ENCODE assay signal across 20 cellular contexts in the genomic region with DNA sequence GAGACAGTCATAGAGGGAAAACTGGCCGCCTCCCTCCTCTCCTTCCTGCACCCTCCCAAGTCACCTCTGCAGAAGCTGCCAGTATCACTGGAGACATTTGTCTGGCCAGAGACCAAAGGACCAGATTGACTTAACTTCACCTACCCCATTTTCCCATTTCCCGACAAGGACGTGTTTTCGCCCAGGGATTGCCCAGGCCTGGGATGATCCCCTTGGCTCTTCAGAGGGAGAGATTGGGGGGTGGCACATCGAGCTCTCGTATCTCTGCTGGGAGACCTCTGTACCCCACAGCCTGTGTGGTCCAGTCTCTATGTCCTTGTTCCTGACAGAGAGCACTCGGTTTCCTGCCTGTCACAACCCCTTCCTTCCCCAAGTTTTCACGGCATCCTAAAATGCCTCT. TPM values are rescaled to one million over a fixed set of nuclear protein-coding genes. Genes with fewer than 3 reads are reported as not detected.
"Had no signal": no experiment of that assay in that cellular context is flagged by ENCODE, and none has a peak within 500 bp of the region (broad histone marks: within the 10 kb centered on the region; RNA-seq: fewer than 3 reads in every experiment).

No MANE protein-coding gene starts in this region.

- H3K27ac ChIP-seq: body of pancreas, colonic mucosa, upper lobe of right lung had no signal

- H3K4me3 ChIP-seq: body of pancreas, colonic mucosa, heart right ventricle, upper lobe of right lung had no signal

- ATAC-seq: activated CD8-positive, alpha-beta T cell treated with anti-CD3 and anti-CD28 coated beads, Interleukin-2, amount 10 ng/mL, durations not matched to agents 7 days and 5 days; body of pancreas; heart right ventricle; left ventricle myocardium superior; naive thymus-derived CD4-positive, alpha-beta T cell; right cardiac atrium; upper lobe of right lung had no signal

- DNase-seq: activated CD4-positive, alpha-beta T cell treated with anti-CD3 and anti-CD28 coated beads, Interleukin-2, amount 10 ng/mL, durations not matched to agents 7 days and 5 days; activated CD8-positive, alpha-beta T cell treated with anti-CD3 and anti-CD28 coated beads, Interleukin-2, amount 10 ng/mL, durations not matched to agents 7 days and 5 days; activated naive CD4-positive, alpha-beta T cell treated with Interleukin-2 at 50 U/mL for 16 hours; activated naive CD8-positive, alpha-beta T cell treated with anti-CD3 and anti-CD28 coated beads, Interleukin-2, amount 10 ng/mL, durations not matched to agents 7 days and 5 days; activated T-cell treated with anti-CD3 and anti-CD28 coated beads, Interleukin-2, amount 50 U/mL, for 24 hours; amygdala; body of pancreas; central memory CD4-positive, alpha-beta T cell; colonic mucosa; heart right ventricle; left ventricle myocardium superior; naive thymus-derived CD4-positive, alpha-beta T cell; nucleus accumbens; small intestine; stimulated activated CD4-positive, alpha-beta T cell treated with anti-CD3 and anti-CD28 coated beads, Interleukin-15, amount 100 ng/mL, for 24 hours; stimulated activated CD4-positive, alpha-beta T cell treated with anti-CD3 and anti-CD28 coated beads, Interleukin-2, amount 100 ng/mL, for 48 hours; upper lobe of right lung had no signal

- H3K36me3 ChIP-seq: colonic mucosa, upper lobe of right lung had no signal

- H3K9me3 ChIP-seq: body of pancreas, colonic mucosa, heart right ventricle, upper lobe of right lung had no signal

- H3K4me1 ChIP-seq: colonic mucosa had no signal

- H3K27me3 ChIP-seq: body of pancreas, colonic mucosa, heart right ventricle, upper lobe of right lung had no signal

RNA-seq across cellular contexts. Expression of a gene that starts 31.4 kb away (rescaled TPM):
- total RNA-seq: activated CD8-positive, alpha-beta T cell treated with anti-CD3 and anti-CD28 coated beads, Interleukin-2, amount 10 ng/mL, durations not matched to agents 7 days and 5 days; activated T-helper 2 cell treated with anti-CD3 and anti-CD28 coated beads, Interferon-gamma antibody, Interleukin-2, Interleukin-4, amounts not matched to agents 10 μg/mL and 5 μg/mL and 100 μg/mL, durations not matched to agents 14 hours and 24 hours and 36 hours; T-helper 1 cell treated with Interleukin-12 subunit alpha and Interleukin-12 subunit beta and Interleukin-4 antibody, amounts not matched to agents 30 ng/mL and 1 ng/mL, for 36 hours had no signal
- polyA plus RNA-seq: naive thymus-derived CD4-positive, alpha-beta T cell had no signal
